1 cellular context compared by ENCODE assay signal in the genomic region with DNA sequence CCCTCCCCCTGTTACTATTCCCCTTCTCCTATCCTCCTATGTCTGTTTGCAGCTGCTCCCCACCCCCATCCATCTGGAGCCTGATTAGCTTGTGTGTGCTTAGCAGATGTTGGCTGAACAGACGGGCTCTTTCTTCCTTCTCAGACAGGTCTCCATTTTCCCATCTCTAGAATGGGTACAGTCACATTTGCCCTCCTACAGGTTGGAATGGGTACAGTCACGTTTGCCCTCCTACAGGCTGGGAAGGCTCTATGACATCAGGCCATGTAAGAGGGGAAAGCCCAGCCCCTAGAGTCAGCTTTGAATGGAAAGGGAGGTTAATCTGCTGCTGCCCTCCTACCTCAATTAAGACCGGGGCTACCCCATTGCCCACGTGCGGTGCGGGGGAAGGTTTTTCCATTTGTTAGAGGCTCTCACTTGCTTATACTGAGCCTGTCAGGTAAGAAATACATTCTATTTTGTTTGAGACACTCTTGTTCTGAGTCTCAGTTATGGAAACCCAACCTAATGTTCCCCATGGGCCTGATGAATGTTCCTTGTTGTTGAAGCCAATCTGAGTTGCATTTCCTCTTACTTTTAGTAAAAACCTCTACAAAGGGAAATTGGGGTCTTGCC.
A peak's percentile ranks its signal among the peaks of the same experiment; 100 is the strongest.
TF ChIP-seq lines count a peak whose summit lies in the region.

No MANE protein-coding gene starts in this region.

TF ChIP-seq in GM12878, 131 proteins besides CTCF, POLR2A, EP300 and RAD21 (continues in another document):
- TF ChIP-seq MYB (IDR thresholded peaks at IDR 0.05; ENCODE audit: borderline replicate concordance, low read depth, low read length) = no peak
- TF ChIP-seq NR2F1 (conservative IDR thresholded peaks at IDR 0.05) = peak; percentile 92
- no peak for TF ChIP-seq PML (IDR thresholded peaks at IDR 0.05; ENCODE audit: low read length)
- TF ChIP-seq ZBTB40 (IDR thresholded peaks at IDR 0.05; ENCODE audit: borderline replicate concordance) = no peak
- TF ChIP-seq NR2C1 (IDR thresholded peaks at IDR 0.05) = no peak
- TF ChIP-seq ZNF217 (IDR thresholded peaks at IDR 0.05) = peak; percentile 98
- TF ChIP-seq ZBED1 (IDR thresholded peaks at IDR 0.05; ENCODE audit: borderline replicate concordance) = peak; percentile 53; the same call in 1 of the 2 replicates
- TF ChIP-seq GATAD2B (conservative IDR thresholded peaks at IDR 0.05; ENCODE audit: low read depth) = peak; percentile 54; the same call in 1 of the 2 replicates
- no peak for TF ChIP-seq ZZZ3 (IDR thresholded peaks at IDR 0.05; ENCODE audit: control insufficient read depth, insufficient read length, low read depth)
- TF ChIP-seq CREM (IDR thresholded peaks at IDR 0.05; ENCODE audit: low read depth) = peak; percentile 77; the same call in 1 of the 2 replicates
- peak; percentile 53 for TF ChIP-seq BCL11A (IDR thresholded peaks at IDR 0.05; ENCODE audit: low read depth, low read length)
- TF ChIP-seq ZSCAN29 (IDR thresholded peaks at IDR 0.05) = no peak
- TF ChIP-seq IKZF2 (IDR thresholded peaks at IDR 0.05) = peak; percentile 85 to 86
- 0 out of 2 replicates have a peak, but pooled peaks have one; percentile 25 for TF ChIP-seq TCF7 (IDR thresholded peaks at IDR 0.05; ENCODE audit: borderline replicate concordance)
- no peak for TF ChIP-seq FOS (IDR thresholded peaks at IDR 0.05; ENCODE audit: borderline replicate concordance, extremely low read depth, insufficient read length)
- peak; percentile 77 for TF ChIP-seq RAD51 (IDR thresholded peaks at IDR 0.05)
- TF ChIP-seq ATF7 (IDR thresholded peaks at IDR 0.05; ENCODE audit: low read depth) = peak; percentile 88
- peak; percentile 64; the same call in 1 of the 2 replicates for TF ChIP-seq JUNB (IDR thresholded peaks at IDR 0.05)
- TF ChIP-seq STAT1 (conservative IDR thresholded peaks at IDR 0.05) = no peak
- TF ChIP-seq YY1 (IDR thresholded peaks at IDR 0.05; ENCODE audit: low read depth, low read length) = 0 out of 2 replicates have a peak, but pooled peaks have one; percentile 6
- TF ChIP-seq, protein P1, sequence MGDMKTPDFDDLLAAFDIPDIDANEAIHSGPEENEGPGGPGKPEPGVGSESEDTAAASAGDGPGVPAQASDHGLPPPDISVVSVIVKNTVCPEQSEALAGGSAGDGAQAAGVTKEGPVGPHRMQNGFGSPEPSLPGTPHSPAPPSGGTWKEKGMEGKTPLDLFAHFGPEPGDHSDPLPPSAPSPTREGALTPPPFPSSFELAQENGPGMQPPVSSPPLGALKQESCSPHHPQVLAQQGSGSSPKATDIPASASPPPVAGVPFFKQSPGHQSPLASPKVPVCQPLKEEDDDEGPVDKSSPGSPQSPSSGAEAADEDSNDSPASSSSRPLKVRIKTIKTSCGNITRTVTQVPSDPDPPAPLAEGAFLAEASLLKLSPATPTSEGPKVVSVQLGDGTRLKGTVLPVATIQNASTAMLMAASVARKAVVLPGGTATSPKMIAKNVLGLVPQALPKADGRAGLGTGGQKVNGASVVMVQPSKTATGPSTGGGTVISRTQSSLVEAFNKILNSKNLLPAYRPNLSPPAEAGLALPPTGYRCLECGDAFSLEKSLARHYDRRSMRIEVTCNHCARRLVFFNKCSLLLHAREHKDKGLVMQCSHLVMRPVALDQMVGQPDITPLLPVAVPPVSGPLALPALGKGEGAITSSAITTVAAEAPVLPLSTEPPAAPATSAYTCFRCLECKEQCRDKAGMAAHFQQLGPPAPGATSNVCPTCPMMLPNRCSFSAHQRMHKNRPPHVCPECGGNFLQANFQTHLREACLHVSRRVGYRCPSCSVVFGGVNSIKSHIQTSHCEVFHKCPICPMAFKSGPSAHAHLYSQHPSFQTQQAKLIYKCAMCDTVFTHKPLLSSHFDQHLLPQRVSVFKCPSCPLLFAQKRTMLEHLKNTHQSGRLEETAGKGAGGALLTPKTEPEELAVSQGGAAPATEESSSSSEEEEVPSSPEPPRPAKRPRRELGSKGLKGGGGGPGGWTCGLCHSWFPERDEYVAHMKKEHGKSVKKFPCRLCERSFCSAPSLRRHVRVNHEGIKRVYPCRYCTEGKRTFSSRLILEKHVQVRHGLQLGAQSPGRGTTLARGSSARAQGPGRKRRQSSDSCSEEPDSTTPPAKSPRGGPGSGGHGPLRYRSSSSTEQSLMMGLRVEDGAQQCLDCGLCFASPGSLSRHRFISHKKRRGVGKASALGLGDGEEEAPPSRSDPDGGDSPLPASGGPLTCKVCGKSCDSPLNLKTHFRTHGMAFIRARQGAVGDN (IDR thresholded peaks at IDR 0.05) = 0 out of 2 replicates have a peak, but pooled peaks have one; percentile 21
- no peak for TF ChIP-seq KLF5 (IDR thresholded peaks at IDR 0.05; ENCODE audit: partially characterized antibody)
- peak; percentile 90 for TF ChIP-seq IKZF1 (conservative IDR thresholded peaks at IDR 0.05)
- peak; percentile 76 for TF ChIP-seq MEF2B (IDR thresholded peaks at IDR 0.05; ENCODE audit: partially characterized antibody, poor library complexity, severe bottlenecking)
- TF ChIP-seq SMARCA5 (IDR thresholded peaks at IDR 0.05) = peak; percentile 99
- peak; percentile 31; the same call in 1 of the 2 replicates for TF ChIP-seq BACH1 (IDR thresholded peaks at IDR 0.05; ENCODE audit: borderline replicate concordance)
- no peak for TF ChIP-seq SP1 (IDR thresholded peaks at IDR 0.05; ENCODE audit: low read depth, low read length)
- TF ChIP-seq MTA2 (IDR thresholded peaks at IDR 0.05; ENCODE audit: low read depth) = peak; percentile 87
- 0 out of 2 replicates have a peak, but pooled peaks have one; percentile 34 for TF ChIP-seq SPI1 (IDR thresholded peaks at IDR 0.05; ENCODE audit: borderline replicate concordance, insufficient read depth, low read depth, low read length)
- TF ChIP-seq NRF1 (conservative IDR thresholded peaks at IDR 0.05; ENCODE audit: low read depth, low read length) = no peak
- peak; percentile 37; the same call in 1 of the 2 replicates for TF ChIP-seq CHD4 (IDR thresholded peaks at IDR 0.05)
- no peak for TF ChIP-seq TAF1 (IDR thresholded peaks at IDR 0.05; ENCODE audit: borderline replicate concordance, low read depth, low read length)
- no peak for TF ChIP-seq ASH2L (IDR thresholded peaks at IDR 0.05; ENCODE audit: borderline replicate concordance, low read depth)
- peak; percentile 67; the same call in 1 of the 2 replicates for TF ChIP-seq NKRF (conservative IDR thresholded peaks at IDR 0.05)
- TF ChIP-seq TCF12 (IDR thresholded peaks at IDR 0.05; ENCODE audit: low read depth, low read length) = 0 out of 2 replicates have a peak, but pooled peaks have one; percentile 24
- TF ChIP-seq, protein P2, sequence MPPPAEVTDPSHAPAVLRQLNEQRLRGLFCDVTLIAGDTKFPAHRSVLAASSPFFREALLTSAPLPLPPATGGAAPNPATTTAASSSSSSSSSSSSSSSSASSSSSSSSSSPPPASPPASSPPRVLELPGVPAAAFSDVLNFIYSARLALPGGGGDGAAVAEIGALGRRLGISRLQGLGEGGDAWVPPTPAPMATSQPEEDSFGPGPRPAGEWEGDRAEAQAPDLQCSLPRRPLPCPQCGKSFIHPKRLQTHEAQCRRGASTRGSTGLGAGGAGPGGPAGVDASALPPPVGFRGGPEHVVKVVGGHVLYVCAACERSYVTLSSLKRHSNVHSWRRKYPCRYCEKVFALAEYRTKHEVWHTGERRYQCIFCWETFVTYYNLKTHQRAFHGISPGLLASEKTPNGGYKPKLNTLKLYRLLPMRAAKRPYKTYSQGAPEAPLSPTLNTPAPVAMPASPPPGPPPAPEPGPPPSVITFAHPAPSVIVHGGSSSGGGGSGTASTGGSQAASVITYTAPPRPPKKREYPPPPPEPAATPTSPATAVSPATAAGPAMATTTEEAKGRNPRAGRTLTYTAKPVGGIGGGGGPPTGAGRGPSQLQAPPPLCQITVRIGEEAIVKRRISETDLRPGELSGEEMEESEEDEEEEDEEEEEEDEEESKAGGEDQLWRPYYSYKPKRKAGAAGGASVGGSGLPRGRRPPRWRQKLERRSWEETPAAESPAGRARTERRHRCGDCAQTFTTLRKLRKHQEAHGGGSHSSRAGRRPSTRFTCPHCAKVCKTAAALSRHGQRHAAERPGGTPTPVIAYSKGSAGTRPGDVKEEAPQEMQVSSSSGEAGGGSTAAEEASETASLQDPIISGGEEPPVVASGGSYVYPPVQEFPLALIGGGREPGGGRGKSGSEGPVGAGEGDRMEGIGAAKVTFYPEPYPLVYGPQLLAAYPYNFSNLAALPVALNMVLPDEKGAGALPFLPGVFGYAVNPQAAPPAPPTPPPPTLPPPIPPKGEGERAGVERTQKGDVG (CRISPR knock-in tag; IDR thresholded peaks at IDR 0.05) = no peak
- 0 out of 2 replicates have a peak, but pooled peaks have one; percentile 14 for TF ChIP-seq ZNF24 (IDR thresholded peaks at IDR 0.05)
- TF ChIP-seq ZNF274 (IDR thresholded peaks at IDR 0.05; ENCODE audit: insufficient read depth, insufficient read length) = no peak
- TF ChIP-seq, protein P3, sequence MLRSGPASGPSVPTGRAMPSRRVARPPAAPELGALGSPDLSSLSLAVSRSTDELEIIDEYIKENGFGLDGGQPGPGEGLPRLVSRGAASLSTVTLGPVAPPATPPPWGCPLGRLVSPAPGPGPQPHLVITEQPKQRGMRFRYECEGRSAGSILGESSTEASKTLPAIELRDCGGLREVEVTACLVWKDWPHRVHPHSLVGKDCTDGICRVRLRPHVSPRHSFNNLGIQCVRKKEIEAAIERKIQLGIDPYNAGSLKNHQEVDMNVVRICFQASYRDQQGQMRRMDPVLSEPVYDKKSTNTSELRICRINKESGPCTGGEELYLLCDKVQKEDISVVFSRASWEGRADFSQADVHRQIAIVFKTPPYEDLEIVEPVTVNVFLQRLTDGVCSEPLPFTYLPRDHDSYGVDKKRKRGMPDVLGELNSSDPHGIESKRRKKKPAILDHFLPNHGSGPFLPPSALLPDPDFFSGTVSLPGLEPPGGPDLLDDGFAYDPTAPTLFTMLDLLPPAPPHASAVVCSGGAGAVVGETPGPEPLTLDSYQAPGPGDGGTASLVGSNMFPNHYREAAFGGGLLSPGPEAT (IDR thresholded peaks at IDR 0.05; ENCODE audit: low read depth) = peak; percentile 88; the same call in 1 of the 2 replicates
- TF ChIP-seq SUPT20H (IDR thresholded peaks at IDR 0.05; ENCODE audit: borderline replicate concordance, control insufficient read depth, low read depth, low read length) = no peak
- TF ChIP-seq, protein P4, sequence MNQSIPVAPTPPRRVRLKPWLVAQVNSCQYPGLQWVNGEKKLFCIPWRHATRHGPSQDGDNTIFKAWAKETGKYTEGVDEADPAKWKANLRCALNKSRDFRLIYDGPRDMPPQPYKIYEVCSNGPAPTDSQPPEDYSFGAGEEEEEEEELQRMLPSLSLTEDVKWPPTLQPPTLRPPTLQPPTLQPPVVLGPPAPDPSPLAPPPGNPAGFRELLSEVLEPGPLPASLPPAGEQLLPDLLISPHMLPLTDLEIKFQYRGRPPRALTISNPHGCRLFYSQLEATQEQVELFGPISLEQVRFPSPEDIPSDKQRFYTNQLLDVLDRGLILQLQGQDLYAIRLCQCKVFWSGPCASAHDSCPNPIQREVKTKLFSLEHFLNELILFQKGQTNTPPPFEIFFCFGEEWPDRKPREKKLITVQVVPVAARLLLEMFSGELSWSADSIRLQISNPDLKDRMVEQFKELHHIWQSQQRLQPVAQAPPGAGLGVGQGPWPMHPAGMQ (IDR thresholded peaks at IDR 0.05; ENCODE audit: borderline replicate concordance) = no peak
- peak; percentile 66; the same call in 1 of the 2 replicates for TF ChIP-seq NFIC (IDR thresholded peaks at IDR 0.05; ENCODE audit: low read depth, low read length)
- peak; percentile 80; the same call in 1 of the 2 replicates for TF ChIP-seq NBN (IDR thresholded peaks at IDR 0.05)
